ENCODE assay signal across 25 cellular contexts in genomic region chr6:39844866-39845265, GRCh38. TPM values are rescaled to one million over a fixed set of nuclear protein-coding genes. Genes with fewer than 3 reads are reported as not detected.
"Had no signal": no experiment of that assay in that cellular context is flagged by ENCODE, and none has a peak within 500 bp of the region (broad histone marks: within the 10 kb centered on the region; RNA-seq: fewer than 3 reads in every experiment).

No MANE protein-coding gene starts in this region.

- H3K9me3 Mint-ChIP-seq: activated naive CD4-positive, alpha-beta T cell treated with anti-CD3 and anti-CD28 coated beads, Interleukin-2, amount 50 U/mL, for 24 hours; T-helper 1 cell treated with Interleukin-12 subunit alpha and Interleukin-12 subunit beta and Interleukin-4 antibody, amounts not matched to agents 30 μg/mL and 1 μg/mL, for 36 hours had no signal

- H3K36me3 Mint-ChIP-seq: activated naive CD4-positive, alpha-beta T cell treated with anti-CD3 and anti-CD28 coated beads, Interleukin-2, amount 50 U/mL, for 24 hours had no signal

- H3K4me1 ChIP-seq: SJSA1 had no signal

- H3K4me1 Mint-ChIP-seq: activated naive CD4-positive, alpha-beta T cell treated with anti-CD3 and anti-CD28 coated beads, Interleukin-2, amount 50 U/mL, for 24 hours had no signal

- H3K27ac ChIP-seq: brain microvascular endothelial cell, cardiac muscle cell, Peyer's patch, RWPE1, SJSA1 had no signal

- DNase-seq: activated CD4-positive, alpha-beta T cell treated with anti-CD3 and anti-CD28 coated beads for 48 hours; activated CD4-positive, alpha-beta T cell treated with anti-CD3 and anti-CD28 coated beads, Interleukin-2, amount 50 U/mL, for 4 hours; activated CD8-positive, alpha-beta memory T cell treated with anti-CD3 and anti-CD28 coated beads, Interleukin-2, amount 50 U/mL, for 48 hours; activated CD8-positive, alpha-beta T cell treated with anti-CD3 and anti-CD28 coated beads, Interleukin-2, amount 10 ng/mL, durations not matched to agents 7 days and 5 days; activated naive CD4-positive, alpha-beta T cell; activated T-cell treated with anti-CD3 and anti-CD28 coated beads, Interleukin-2, amount 50 U/mL, for 1 hour; amygdala; brain microvascular endothelial cell; Karpas-422; MM.1S; NCI-H1105 treated with DMSO at 0.1 percent for 48 hours; NCI-H1436 treated with DMSO at 0.1 percent for 48 hours; NCI-H187 treated with DMSO at 0.1 percent for 48 hours; NCI-H2081 treated with DMSO at 0.1 percent for 48 hours; NCI-H446; NCI-H524; Peyer's patch; SHP77 had no signal

- H3K4me3 ChIP-seq: cardiac muscle cell, Peyer's patch, SJSA1 had no signal

- H3K9me3 ChIP-seq: Peyer's patch, SJSA1 had no signal

- ATAC-seq: activated CD4-positive, CD25-positive, alpha-beta regulatory T cell treated with anti-CD3 and anti-CD28 coated beads, Interleukin-2, amount 50 U/mL, for 24 hours; activated CD8-positive, alpha-beta T cell treated with anti-CD3 and anti-CD28 coated beads, Interleukin-2, amount 10 ng/mL, durations not matched to agents 7 days and 5 days; SK-N-SH treated with all-trans-retinoic acid at 6 μM for 48 hours had no signal

- H3K4me3 Mint-ChIP-seq: activated CD8-positive, alpha-beta T cell treated with anti-CD3 and anti-CD28 coated beads, Interleukin-2, amount 10 ng/mL, durations not matched to agents 7 days and 5 days; activated naive CD4-positive, alpha-beta T cell treated with anti-CD3 and anti-CD28 coated beads, Interleukin-2, amount 50 U/mL, for 24 hours; T-helper 1 cell treated with Interleukin-12 subunit alpha and Interleukin-12 subunit beta and Interleukin-4 antibody, amounts not matched to agents 30 μg/mL and 1 μg/mL, for 36 hours had no signal

- H3K27me3 ChIP-seq: brain microvascular endothelial cell, cardiac muscle cell, Peyer's patch, SJSA1 had no signal

- H3K36me3 ChIP-seq: brain microvascular endothelial cell, cardiac muscle cell, Peyer's patch, SJSA1 had no signal

- H3K27ac Mint-ChIP-seq: activated CD8-positive, alpha-beta T cell treated with anti-CD3 and anti-CD28 coated beads, Interleukin-2, amount 10 ng/mL, durations not matched to agents 7 days and 5 days; activated naive CD4-positive, alpha-beta T cell treated with anti-CD3 and anti-CD28 coated beads, Interleukin-2, amount 50 U/mL, for 24 hours; T-helper 1 cell treated with Interleukin-12 subunit alpha and Interleukin-12 subunit beta and Interleukin-4 antibody, amounts not matched to agents 30 μg/mL and 1 μg/mL, for 36 hours had no signal

RNA-seq across cellular contexts. Expression of gene DAAM2, which starts 52.7 kb away (rescaled TPM):
- total RNA-seq: activated CD8-positive, alpha-beta T cell treated with anti-CD3 and anti-CD28 coated beads, Interleukin-2, amount 10 ng/mL, durations not matched to agents 7 days and 5 days had no signal
